In the genomic region with DNA sequence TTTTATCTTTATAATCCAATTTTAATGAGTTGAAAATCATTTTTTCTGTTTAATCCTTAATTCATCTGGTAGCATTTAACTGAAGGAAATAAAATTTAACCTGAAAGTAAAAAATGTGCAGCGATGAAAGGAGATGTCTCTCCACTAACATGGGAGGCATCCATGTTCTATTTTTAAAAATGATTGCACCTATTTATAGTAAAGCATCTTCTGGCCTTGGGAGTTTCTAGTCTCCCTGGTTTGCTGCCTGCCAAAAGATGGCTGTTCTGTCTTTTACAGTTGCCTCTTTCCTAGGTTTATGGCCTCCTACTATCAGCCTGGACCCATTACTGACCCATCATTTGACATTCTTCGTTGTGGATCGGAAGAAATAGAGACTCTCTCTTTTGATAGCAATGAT, we compare ENCODE assay signal across 19 cellular contexts.
"Had no signal": no experiment of that assay in that cellular context is flagged by ENCODE, and none has a peak within 500 bp of the region (broad histone marks: within the 10 kb centered on the region; RNA-seq: fewer than 3 reads in every experiment).

No MANE protein-coding gene starts in this region.

- ATAC-seq: effector memory CD8-positive, alpha-beta T cell; left lung; lower lobe of right lung; pancreas; stimulated activated naive B cell treated with anti-CD40 and anti-IgM and Interleukin-4, amounts not matched to agents 10 μg/mL and 1 μg/mL and 100 μg/mL, for 72 hours had no signal

- H3K4me1 ChIP-seq: esophagus squamous epithelium, left lung, lower lobe of right lung, sigmoid colon, tibial nerve, upper lobe of left lung had no signal

- H3K4me3 ChIP-seq: esophagus squamous epithelium, left lung, lower lobe of right lung, pancreas, sigmoid colon, thoracic aorta, tibial nerve, upper lobe of left lung had no signal

- H3K36me3 ChIP-seq: left lung, lower lobe of right lung, pancreas, sigmoid colon, thoracic aorta, tibial nerve, upper lobe of left lung had no signal

- H3K27ac ChIP-seq: esophagus squamous epithelium, left lung, lower lobe of right lung, neutrophil, pancreas, sigmoid colon, thoracic aorta, tibial nerve, upper lobe of left lung had no signal

- DNase-seq: cortex of kidney; effector memory CD8-positive, alpha-beta T cell; erythroblast; esophagus squamous epithelium; foreskin melanocyte; glutamatergic neuron; left lung; lower lobe of right lung; naive B cell; pancreas; sigmoid colon; small intestine; stimulated activated CD4-positive, alpha-beta T cell treated with anti-CD3 and anti-CD28 coated beads, Interleukin-15, amount 100 ng/mL, for 24 hours; stimulated activated CD4-positive, alpha-beta T cell treated with anti-CD3 and anti-CD28 coated beads, Interleukin-2, amount 100 ng/mL, for 48 hours; stimulated activated naive B cell treated with anti-CD40 and anti-IgM and Interleukin-4, amounts not matched to agents 10 μg/mL and 1 μg/mL and 100 μg/mL, for 72 hours; upper lobe of left lung had no signal

- H3K9me3 ChIP-seq: esophagus squamous epithelium, left lung, lower lobe of right lung, neutrophil, pancreas, sigmoid colon, thoracic aorta, tibial nerve, upper lobe of left lung had no signal

- H3K27me3 ChIP-seq: esophagus squamous epithelium, left lung, neutrophil, pancreas, sigmoid colon, tibial nerve, upper lobe of left lung had no signal
